9 cellular contexts compared by ENCODE assay signal in the genomic region with DNA sequence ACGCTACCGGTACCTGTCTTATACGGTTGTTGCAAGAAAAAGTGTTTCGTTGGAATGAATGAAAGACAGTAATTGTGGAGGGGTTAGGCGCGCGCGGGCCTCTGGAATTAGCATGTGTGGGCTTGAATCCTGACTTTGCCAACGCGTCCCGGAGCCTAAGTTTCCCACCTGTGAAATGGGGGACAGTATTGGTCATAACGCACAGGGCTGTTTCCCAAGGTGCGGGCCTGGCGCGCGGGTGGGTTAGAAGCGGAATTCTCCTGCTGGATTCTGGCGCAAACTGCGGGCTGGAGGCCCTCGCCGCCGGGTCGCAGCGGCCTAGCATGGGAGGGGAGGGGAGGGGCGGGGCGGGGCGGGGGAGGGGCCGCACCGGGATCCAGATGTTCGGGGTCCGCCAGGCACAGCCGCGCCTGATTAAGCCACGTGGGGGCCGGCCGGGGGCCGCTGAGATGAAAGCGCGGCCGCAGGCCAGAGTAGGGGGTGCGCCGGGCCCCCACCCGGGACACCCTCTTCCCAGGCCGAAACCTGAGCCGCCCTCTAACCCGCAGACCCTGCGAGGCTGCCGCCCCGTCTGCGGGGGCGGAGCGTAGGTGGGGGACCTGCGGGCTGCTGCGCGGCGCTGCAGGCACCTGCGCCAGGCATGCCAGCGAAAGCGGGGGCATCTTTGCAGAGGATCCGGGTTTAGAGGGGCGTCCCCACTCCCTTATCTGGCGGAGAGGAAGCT. TPM values are rescaled to one million over a fixed set of nuclear protein-coding genes. Genes with fewer than 3 reads are reported as not detected.
A peak's percentile ranks its signal among the peaks of the same experiment; 100 is the strongest.
DNase-seq lines count a peak whose midpoint lies in the region; ATAC-seq and TF ChIP-seq lines count a peak whose summit lies in the region.
"Had no signal": no experiment of that assay in that cellular context is flagged by ENCODE, and none has a peak within 500 bp of the region (broad histone marks: within the 10 kb centered on the region; RNA-seq: fewer than 3 reads in every experiment).

No MANE protein-coding gene starts in this region.

- no peak for DNase-seq in Calu3
- no peak for DNase-seq in WERI-Rb-1
- DNase-seq in lower lobe of right lung, result no peak
- DNase-seq in HCEC 1CT, result no peak
- no peak for DNase-seq in HEK293T (ENCODE audit: extremely low spot score)
- no peak for DNase-seq in testis

- no peaks in the 10 kb centered on the region; the same call in 1 of the 2 replicates for H3K9me3 ChIP-seq in BLaER1
- no peaks in the 10 kb centered on the region for H3K9me3 ChIP-seq in WERI-Rb-1 (ENCODE audit: severe bottlenecking)
- H3K9me3 ChIP-seq in lower lobe of right lung, result no peaks in the 10 kb centered on the region
- no peaks in the 10 kb centered on the region for H3K9me3 ChIP-seq in testis

- TF ChIP-seq CTCF in Calu3 (IDR thresholded peaks at IDR 0.05; ENCODE audit: unreplicated experiment), result no peak
- TF ChIP-seq CTCF in WERI-Rb-1 (IDR thresholded peaks at IDR 0.05; ENCODE audit: low read depth, low read length), result no peak
- no peak for TF ChIP-seq CTCF in lower lobe of right lung (IDR thresholded peaks at IDR 0.05)
- TF ChIP-seq CTCF in testis (IDR thresholded peaks at IDR 0.05), result no peak

- H3K4me2 ChIP-seq in BLaER1, result peak overlapping the region; percentile 93

- peak overlapping the region; percentile 65 for H3K4me3 ChIP-seq in BLaER1
- H3K4me3 ChIP-seq in WERI-Rb-1 (ENCODE audit: low read depth, low read length), result peak overlapping the region; percentile 3; the same call in 1 of the 2 replicates
- H3K4me3 ChIP-seq in lower lobe of right lung, result peak overlapping the region; percentile 13
- H3K4me3 ChIP-seq in testis, result peak overlapping the region in 1 of 2 donors; percentile 10

- BruUV-seq in Calu3 (replicated peaks; lab: Mats Ljungman, UMichigan), result no TSS peak

- H3K36me3 ChIP-seq in BLaER1 (no peaks in the 10 kb centered on the region), WERI-Rb-1 (no peaks in the 10 kb centered on the region), lower lobe of right lung (no peaks in the 10 kb centered on the region), testis (ENCODE audit: low read depth, missing control alignments) (no peaks in the 10 kb centered on the region)

- CTCF ChIA-PET in Calu3 (lab: Charles Lee), result no interaction called here
- CTCF ChIA-PET in HEK293T (lab: Yijun Ruan, JAX), result no interaction called here

- ATAC-seq in lower lobe of right lung (no peak), GM18520 (IDR thresholded peaks at IDR 0.05; ENCODE audit: unreplicated experiment) (no peak)

- H3K4me1 ChIP-seq in BLaER1, result peaks cover 36% of the 10 kb centered on the region
- peaks cover 51% of the 10 kb centered on the region for H3K4me1 ChIP-seq in lower lobe of right lung
- peaks cover 16% of the 10 kb centered on the region for H3K4me1 ChIP-seq in testis

- peaks cover 86% of the 10 kb centered on the region for H3K27me3 Mint-ChIP-seq in Calu3 (ENCODE audit: unreplicated experiment)

- peaks cover 77% of the 10 kb centered on the region for H4K20me1 ChIP-seq in BLaER1

- no peak overlapping the region for H3K27ac Mint-ChIP-seq in Calu3 (ENCODE audit: unreplicated experiment)

- POLR2A ChIA-PET in HEK293T (lab: Yijun Ruan, JAX), result no interaction called here

- intact Hi-C loops in Calu3 (cut with micrococcal nuclease; ENCODE audit: unreplicated experiment) (no loop called here), lower lobe of right lung (cut with DNase I) (no loop called here), testis (cut with DNase I; ENCODE audit: low total_unique reads) (no loop called here)

- TF ChIP-seq POLR2A in testis (IDR thresholded peaks at IDR 0.05), result no peak

- peaks cover 9% of the 10 kb centered on the region for H3K36me3 Mint-ChIP-seq in Calu3 (ENCODE audit: insufficient read depth, unreplicated experiment)

- WGBS in testis, 2 donors, result 2 to 8% methylated on average over 12 to 53 of the region's 62 CpGs

- no peaks in the 10 kb centered on the region for H3K9me3 Mint-ChIP-seq in Calu3 (ENCODE audit: low read depth, unreplicated experiment)

- H3K9ac ChIP-seq in BLaER1, result no peak overlapping the region

- H3K27ac ChIP-seq in BLaER1 (no peak overlapping the region), WERI-Rb-1 (no peak overlapping the region), lower lobe of right lung (no peak overlapping the region), testis (no peak overlapping the region)

- peaks cover 7% of the 10 kb centered on the region for H3K4me1 Mint-ChIP-seq in Calu3 (ENCODE audit: low read depth, unreplicated experiment)

- H3K4me3 Mint-ChIP-seq in Calu3 (ENCODE audit: low read depth, unreplicated experiment), result peak overlapping the region; percentile 31

- H3K27me3 ChIP-seq in BLaER1 (peaks cover 100% of the 10 kb centered on the region), WERI-Rb-1 (ENCODE audit: insufficient read depth, low read depth, severe bottlenecking) (peaks cover 68% of the 10 kb centered on the region), lower lobe of right lung (ENCODE audit: low read depth) (peaks cover 89% of the 10 kb centered on the region), testis (no peaks in the 10 kb centered on the region)

TF ChIP-seq in HEK293T, 16 proteins besides CTCF, POLR2A, EP300 and RAD21:
- TF ChIP-seq BHLHE40 (IDR thresholded peaks at IDR 0.05; ENCODE audit: borderline replicate concordance) (no peak), CTBP1 (IDR thresholded peaks at IDR 0.05; ENCODE audit: borderline replicate concordance) (no peak), L3MBTL2 (conservative IDR thresholded peaks at IDR 0.05) (no peak), TARDBP (IDR thresholded peaks at IDR 0.05) (no peak), PKNOX1 (IDR thresholded peaks at IDR 0.05) (no peak), LEF1 (IDR thresholded peaks at IDR 0.05; ENCODE audit: borderline replicate concordance) (no peak), SUZ12 (IDR thresholded peaks at IDR 0.05) (no peak), FOXK2 (IDR thresholded peaks at IDR 0.05) (no peak), FOXA1 (IDR thresholded peaks at IDR 0.05) (no peak), FOXM1 (IDR thresholded peaks at IDR 0.05; ENCODE audit: borderline replicate concordance) (no peak), NFRKB (IDR thresholded peaks at IDR 0.05) (no peak), ELF4 (IDR thresholded peaks at IDR 0.05) (no peak), ARNT (IDR thresholded peaks at IDR 0.05) (no peak), ZNF384 (IDR thresholded peaks at IDR 0.05) (no peak), SP1 (IDR thresholded peaks at IDR 0.05) (no peak), HDGF (IDR thresholded peaks at IDR 0.05; ENCODE audit: borderline replicate concordance) (no peak)

RNA-seq across cellular contexts. Expression of gene TMEM59L, which starts 1.2 kb away (rescaled TPM):
- total RNA-seq in Calu3 (2022) (0.71 TPM in 1 of 2 replicates, not detected in the other), lower lobe of right lung (1.1 TPM), testis (1 to 10 TPM; 4.3 to 7.0 TPM)
- polyA plus RNA-seq in testis (ENCODE audit: insufficient read depth, low read depth, low replicate concordance), result 4.5 TPM

RNA-seq across cellular contexts. Expression of gene CRLF1, which starts 4.9 kb away (rescaled TPM):
- 1.1 TPM in 1 of 2 replicates, not detected in the other for total RNA-seq in Calu3 (2022)
- 19.9 TPM for total RNA-seq in lower lobe of right lung
- total RNA-seq in testis, result 1 to 10 TPM; 4.3 to 5.3 TPM
- 8.7 TPM for polyA plus RNA-seq in testis (ENCODE audit: insufficient read depth, low read depth, low replicate concordance)
- total RNA-seq: pulmonary artery endothelial cell had no signal

RNA-seq across cellular contexts. Expression of gene REX1BD, which starts 22.9 kb away (rescaled TPM):
- total RNA-seq in Calu3 (2022) (39.9 and 40.1 TPM in 2 replicates), lower lobe of right lung (60.4 TPM), testis (10 to 100 TPM; 44.3 to 58.7 TPM)
- polyA plus RNA-seq in testis (ENCODE audit: insufficient read depth, low read depth, low replicate concordance), result 14.5 TPM

RNA-seq across cellular contexts. Expression of gene KLHL26, which starts 25.3 kb away (rescaled TPM):
- total RNA-seq in Calu3 (2022) (7.2 and 7.5 TPM in 2 replicates), lower lobe of right lung (14.5 TPM), testis (10 to 100 TPM; 16.5 to 32.3 TPM)
- 10.6 TPM for polyA plus RNA-seq in testis (ENCODE audit: insufficient read depth, low read depth, low replicate concordance)

RNA-seq across cellular contexts. Expression of gene UBA52, which starts 39.8 kb away (rescaled TPM):
- 620 and 627 TPM in 2 replicates for total RNA-seq in Calu3 (2022)
- total RNA-seq in lower lobe of right lung, result 884 TPM
- total RNA-seq in testis, result 100 to 1,000 TPM; 475 to 508 TPM
- 1,038 TPM for polyA plus RNA-seq in testis (ENCODE audit: insufficient read depth, low read depth, low replicate concordance)
